In genomic region chr1:9542425-9542824, GRCh38 we compare ENCODE assay signal across 9 cellular contexts. TPM values are rescaled to one million over a fixed set of nuclear protein-coding genes. Genes with fewer than 3 reads are reported as not detected.
DNase-seq lines count a peak whose midpoint lies in the region; ATAC-seq, FAIRE-seq and TF ChIP-seq lines count a peak whose summit lies in the region.
"Had no signal": no experiment of that assay in that cellular context is flagged by ENCODE, and none has a peak within 500 bp of the region (broad histone marks: within the 10 kb centered on the region; RNA-seq: fewer than 3 reads in every experiment).

No MANE protein-coding gene starts in this region.

- H3K27ac ChIP-seq in layer of hippocampus (ENCODE audit: low read depth, low read length): peak overlapping the region; percentile 46
- H3K27ac ChIP-seq in lower lobe of right lung: no peak overlapping the region

- H3K9me3 ChIP-seq in adipocyte (ENCODE audit: control insufficient read depth, low read length): no peaks in the 10 kb centered on the region
- H3K9me3 ChIP-seq in lower lobe of right lung: no peaks in the 10 kb centered on the region

- intact Hi-C loops in lower lobe of right lung (cut with DNase I): no loop called here

- FAIRE-seq in GM19239 (lab: Jason Lieb, UNC): no peak

- H3K27me3 ChIP-seq in adipocyte (replicated peaks; ENCODE audit: control insufficient read depth, insufficient read depth, low read length) (no peaks in the 10 kb centered on the region), layer of hippocampus (ENCODE audit: control insufficient read depth, insufficient read depth, low read length) (no peaks in the 10 kb centered on the region), lower lobe of right lung (ENCODE audit: low read depth) (no peaks in the 10 kb centered on the region)

- no peaks in the 10 kb centered on the region for H3K36me3 ChIP-seq in adipocyte (ENCODE audit: control insufficient read depth, insufficient read depth, low read length, severe bottlenecking)
- H3K36me3 ChIP-seq in lower lobe of right lung: no peaks in the 10 kb centered on the region

- no peak overlapping the region for H3K4me3 ChIP-seq in adipocyte (ENCODE audit: low read length)
- no peak overlapping the region for H3K4me3 ChIP-seq in lower lobe of right lung

- ATAC-seq in lower lobe of right lung: no peak
- ATAC-seq in HG03045 (IDR thresholded peaks at IDR 0.05; ENCODE audit: unreplicated experiment): no peak
- ATAC-seq in GM19455 (IDR thresholded peaks at IDR 0.05; ENCODE audit: unreplicated experiment): no peak

- H3K9ac ChIP-seq in adipocyte (ENCODE audit: low read length): no peak overlapping the region

- TF ChIP-seq CTCF in lower lobe of right lung (IDR thresholded peaks at IDR 0.05): no peak

- H3K4me1 ChIP-seq in adipocyte (ENCODE audit: control insufficient read depth, insufficient read depth, low read length): peaks cover 12% of the 10 kb centered on the region
- peaks cover 31% of the 10 kb centered on the region for H3K4me1 ChIP-seq in lower lobe of right lung

- in situ Hi-C loops in ACHN (cut with HindIII; ENCODE audit: low pct_ligation_motif_present, low pct_unique_long_range_greater_than_20kb, low sequenced_read_pairs): no loop called here

- DNase-seq in ACHN: peak; percentile 9
- peak; percentile 30 for DNase-seq in ELR (ENCODE audit: low read depth)
- DNase-seq in adipocyte (ENCODE audit: low read depth): peak; percentile 27
- DNase-seq in lower lobe of right lung: no peak
- no peak for DNase-seq in GM19239 (ENCODE audit: insufficient read length, low spot score)
- DNase-seq: NCI-H524 treated with DMSO at 0.1 percent for 48 hours had no signal

RNA-seq across cellular contexts. Expression of gene SLC25A33, which starts 3.2 kb away (rescaled TPM):
- total RNA-seq in lower lobe of right lung: 3.9 TPM

RNA-seq across cellular contexts. Expression of gene TMEM201, which starts 46.3 kb away (rescaled TPM):
- total RNA-seq in lower lobe of right lung: 8.2 TPM

Comparison
In these comparisons a context has a peak if more than half of its experiments do, and no peak if none do; other contexts are left out.
1. DNase-seq: peak in ACHN (single experiment), ELR (single experiment) and adipocyte (single experiment); none in lower lobe of right lung (single experiment) and GM19239 (single experiment).